ENCODE assay signal across 22 cellular contexts in the genomic region with DNA sequence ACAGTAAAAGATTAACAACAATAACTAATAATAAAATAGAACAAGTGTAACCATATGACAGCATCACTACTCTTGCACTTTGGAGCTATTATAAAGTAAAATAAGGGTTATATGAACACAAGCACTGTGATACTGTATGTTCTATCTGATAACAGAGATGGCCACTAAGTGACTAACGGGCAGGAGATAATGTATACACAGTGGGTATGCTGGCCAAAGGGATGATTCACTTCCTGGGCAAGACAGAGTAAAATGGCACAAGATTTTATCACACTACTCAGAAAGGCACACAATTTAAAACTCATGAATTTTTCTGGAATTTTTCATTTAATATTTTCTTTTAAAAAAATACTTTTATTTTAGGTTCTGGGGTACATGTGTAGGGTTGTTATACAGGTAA. TPM values are rescaled to one million over a fixed set of nuclear protein-coding genes. Genes with fewer than 3 reads are reported as not detected.
DNase-seq lines count a peak whose midpoint lies in the region; ATAC-seq and TF ChIP-seq lines count a peak whose summit lies in the region.
"Had no signal": no experiment of that assay in that cellular context is flagged by ENCODE, and none has a peak within 500 bp of the region (broad histone marks: within the 10 kb centered on the region; RNA-seq: fewer than 3 reads in every experiment).

No MANE protein-coding gene starts in this region.

- CTCF ChIA-PET in SK-N-SH (lab: Yijun Ruan, JAX) = no interaction called here
- CTCF ChIA-PET in activated CD8-positive, alpha-beta T cell treated with anti-CD3 and anti-CD28 coated beads for 36 hours (lab: Charles Lee) = no interaction called here

- TF ChIP-seq EP300 in SK-N-SH (IDR thresholded peaks at IDR 0.05; ENCODE audit: borderline replicate concordance in 1 of 2, low read depth in 1 of 2, low read length in 1 of 2) = peak in 1 of 2 experiments; percentile 75; a peak in 1 of 4 replicates

- no peaks in the 10 kb centered on the region for H4K20me1 ChIP-seq in SK-N-SH (ENCODE audit: insufficient read depth)

- no peak overlapping the region for H3K9ac ChIP-seq in SK-N-SH
- H3K9ac ChIP-seq: KMS-11 had no signal

- no peak overlapping the region for H3K4me3 ChIP-seq in SK-N-SH (ENCODE audit: low read depth in 2 of 2, low read length in 1 of 2)
- H3K4me3 ChIP-seq in epithelial cell of esophagus (ENCODE audit: low read length) = no peak overlapping the region
- H3K4me3 ChIP-seq: dorsolateral prefrontal cortex, spleen had no signal

- no peak for TF ChIP-seq RAD21 in SK-N-SH (IDR thresholded peaks at IDR 0.05; ENCODE audit: low read length)

- no peaks in the 10 kb centered on the region for H3K4me1 Mint-ChIP-seq in activated CD8-positive, alpha-beta T cell treated with anti-CD3 and anti-CD28 coated beads for 36 hours (ENCODE audit: low read depth)
- H3K4me1 Mint-ChIP-seq in type B pancreatic cell (ENCODE audit: unreplicated experiment) = no peaks in the 10 kb centered on the region
- H3K4me1 Mint-ChIP-seq: neural crest cell had no signal

- no peak for ATAC-seq in GM18873 (IDR thresholded peaks at IDR 0.05; ENCODE audit: low FRiP score, unreplicated experiment)
- no peak for ATAC-seq in activated CD8-positive, alpha-beta T cell treated with anti-CD3 and anti-CD28 coated beads for 36 hours
- ATAC-seq: activated CD4-positive, CD25-positive, alpha-beta regulatory T cell treated with anti-CD3 and anti-CD28 coated beads, Interleukin-2, amount 50 U/mL, for 24 hours; esophagus mucosa had no signal

- H3K9me3 Mint-ChIP-seq in activated CD8-positive, alpha-beta T cell treated with anti-CD3 and anti-CD28 coated beads for 36 hours = peaks cover 3% of the 10 kb centered on the region
- no peaks in the 10 kb centered on the region for H3K9me3 Mint-ChIP-seq in type B pancreatic cell
- H3K9me3 Mint-ChIP-seq: activated naive CD4-positive, alpha-beta T cell treated with anti-CD3 and anti-CD28 coated beads, Interleukin-2, amount 50 U/mL, for 72 hours; CD4-positive, CD25-positive, alpha-beta regulatory T cell; neural crest cell had no signal

- H3K79me2 ChIP-seq in SK-N-SH (ENCODE audit: insufficient read depth) = no peaks in the 10 kb centered on the region

- H3K27me3 ChIP-seq in SK-N-SH (ENCODE audit: insufficient read depth) = no peaks in the 10 kb centered on the region
- H3K27me3 ChIP-seq: brain microvascular endothelial cell, dorsolateral prefrontal cortex, spleen had no signal

- H3K9me2 ChIP-seq in SK-N-SH = no peaks in the 10 kb centered on the region

- H3K27me3 Mint-ChIP-seq in activated CD8-positive, alpha-beta T cell treated with anti-CD3 and anti-CD28 coated beads for 36 hours = no peaks in the 10 kb centered on the region
- no peaks in the 10 kb centered on the region for H3K27me3 Mint-ChIP-seq in type B pancreatic cell

- no peaks in the 10 kb centered on the region for H3K36me3 ChIP-seq in SK-N-SH (replicated peaks in 1 of 2; ENCODE audit: control insufficient read depth in 1 of 2, insufficient read depth in 2 of 2, low read length in 1 of 2)
- H3K36me3 ChIP-seq: brain microvascular endothelial cell, spleen had no signal

- H3K4me3 Mint-ChIP-seq in activated CD8-positive, alpha-beta T cell treated with anti-CD3 and anti-CD28 coated beads for 36 hours = no peak overlapping the region
- H3K4me3 Mint-ChIP-seq in type B pancreatic cell = no peak overlapping the region
- H3K4me3 Mint-ChIP-seq: CD4-positive, CD25-positive, alpha-beta regulatory T cell; neural crest cell had no signal

- peak; percentile 60 for DNase-seq in Daoy (ENCODE audit: low read depth)
- peak; percentile 38 for DNase-seq in LHCN-M2 (ENCODE audit: low read depth)
- DNase-seq in SK-N-SH = no peak
- DNase-seq in epithelial cell of esophagus (ENCODE audit: low read depth) = peak; percentile 43
- DNase-seq in activated CD8-positive, alpha-beta T cell treated with anti-CD3 and anti-CD28 coated beads for 36 hours = no peak
- DNase-seq in type B pancreatic cell (ENCODE audit: extremely low spot score, unreplicated experiment) = no peak
- no peak for DNase-seq in activated CD4-positive, alpha-beta T cell treated with anti-CD3 and anti-CD28 coated beads, Interleukin-2, amount 50 U/mL, for 4 hours
- DNase-seq: brain microvascular endothelial cell; CD4-positive, CD25-positive, alpha-beta regulatory T cell; dorsolateral prefrontal cortex; midbrain; NCI-H146; NCI-H774; OCI-M1; spleen had no signal

- TF ChIP-seq CTCF in SK-N-SH (IDR thresholded peaks at IDR 0.05) = no peak
- TF ChIP-seq CTCF in epithelial cell of esophagus (IDR thresholded peaks at IDR 0.05; ENCODE audit: insufficient read depth, low read depth, low read length, missing control alignments) = no peak
- no peak for TF ChIP-seq CTCF in activated CD8-positive, alpha-beta T cell treated with anti-CD3 and anti-CD28 coated beads for 36 hours (IDR thresholded peaks at IDR 0.05)
- no peak for TF ChIP-seq CTCF in type B pancreatic cell (conservative IDR thresholded peaks at IDR 0.05)

- H3K27ac ChIP-seq in SK-N-SH (ENCODE audit: low read depth in 2 of 2, low read length in 1 of 2) = peak overlapping the region in 1 of 2 experiments; percentile 58; a peak in 2 of 4 replicates
- H3K27ac ChIP-seq: brain microvascular endothelial cell, dorsolateral prefrontal cortex, KMS-11, spleen had no signal

- no peaks in the 10 kb centered on the region for H3K36me3 Mint-ChIP-seq in activated CD8-positive, alpha-beta T cell treated with anti-CD3 and anti-CD28 coated beads for 36 hours (ENCODE audit: low read depth)
- H3K36me3 Mint-ChIP-seq in type B pancreatic cell = no peaks in the 10 kb centered on the region
- H3K36me3 Mint-ChIP-seq: activated naive CD4-positive, alpha-beta T cell treated with anti-CD3 and anti-CD28 coated beads, Interleukin-2, amount 50 U/mL, for 72 hours; CD4-positive, CD25-positive, alpha-beta regulatory T cell had no signal

- H3K9me3 ChIP-seq in SK-N-SH = no peaks in the 10 kb centered on the region
- H3K9me3 ChIP-seq: spleen had no signal

- intact Hi-C loops in activated CD8-positive, alpha-beta T cell treated with anti-CD3 and anti-CD28 coated beads for 36 hours (cut with micrococcal nuclease) = no loop called here

- H3F3A ChIP-seq in SK-N-SH (replicated peaks; ENCODE audit: insufficient read depth) = peaks cover 14% of the 10 kb centered on the region

- 0 out of 2 replicates have a peak overlapping the region, but pooled peaks have one; percentile 35 for H2AFZ ChIP-seq in SK-N-SH (ENCODE audit: low read depth)

- no peak overlapping the region for H3K27ac Mint-ChIP-seq in activated CD8-positive, alpha-beta T cell treated with anti-CD3 and anti-CD28 coated beads for 36 hours
- H3K27ac Mint-ChIP-seq in type B pancreatic cell = no peak overlapping the region
- H3K27ac Mint-ChIP-seq: activated naive CD4-positive, alpha-beta T cell treated with anti-CD3 and anti-CD28 coated beads, Interleukin-2, amount 50 U/mL, for 72 hours had no signal

- POLR2A ChIA-PET in SK-N-SH (lab: Yijun Ruan, JAX) = no interaction called here
- POLR2A ChIA-PET in activated CD8-positive, alpha-beta T cell treated with anti-CD3 and anti-CD28 coated beads for 36 hours (lab: Charles Lee) = no interaction called here

- no peak overlapping the region for H3K4me2 ChIP-seq in SK-N-SH
- H3K4me2 ChIP-seq: KMS-11 had no signal

- no peaks in the 10 kb centered on the region for H3K4me1 ChIP-seq in SK-N-SH (ENCODE audit: control insufficient read depth in 1 of 2, insufficient read depth in 2 of 2, low read depth in 1 of 2, low read length in 1 of 2)
- H3K4me1 ChIP-seq: spleen had no signal

- WGBS in SK-N-SH (ENCODE audit: low lambda C conversion rate) = 0% methylated on average over 1 of the region's 1 CpG

TF ChIP-seq in SK-N-SH, 30 proteins besides CTCF, POLR2A, EP300 and RAD21 (continues in another document):
- TF ChIP-seq FOSL2 (IDR thresholded peaks at IDR 0.05; ENCODE audit: borderline replicate concordance, low read depth) (peak; percentile 84; the same call in 1 of the 2 replicates), SMC3 (IDR thresholded peaks at IDR 0.05; ENCODE audit: low read depth, low read length) (no peak), TCF12 (IDR thresholded peaks at IDR 0.05) (peak; percentile 73), NFIC (IDR thresholded peaks at IDR 0.05; ENCODE audit: borderline replicate concordance) (peak; percentile 89), TEAD4 (IDR thresholded peaks at IDR 0.05; ENCODE audit: borderline replicate concordance, insufficient read depth) (peak; percentile 40; the same call in 1 of the 2 replicates)
- TF ChIP-seq, protein P1, sequence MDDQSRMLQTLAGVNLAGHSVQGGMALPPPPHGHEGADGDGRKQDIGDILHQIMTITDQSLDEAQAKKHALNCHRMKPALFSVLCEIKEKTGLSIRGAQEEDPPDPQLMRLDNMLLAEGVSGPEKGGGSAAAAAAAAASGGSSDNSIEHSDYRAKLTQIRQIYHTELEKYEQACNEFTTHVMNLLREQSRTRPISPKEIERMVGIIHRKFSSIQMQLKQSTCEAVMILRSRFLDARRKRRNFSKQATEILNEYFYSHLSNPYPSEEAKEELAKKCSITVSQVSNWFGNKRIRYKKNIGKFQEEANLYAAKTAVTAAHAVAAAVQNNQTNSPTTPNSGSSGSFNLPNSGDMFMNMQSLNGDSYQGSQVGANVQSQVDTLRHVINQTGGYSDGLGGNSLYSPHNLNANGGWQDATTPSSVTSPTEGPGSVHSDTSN (IDR thresholded peaks at IDR 0.05) = peak; percentile 59
- TF ChIP-seq, protein P2, sequence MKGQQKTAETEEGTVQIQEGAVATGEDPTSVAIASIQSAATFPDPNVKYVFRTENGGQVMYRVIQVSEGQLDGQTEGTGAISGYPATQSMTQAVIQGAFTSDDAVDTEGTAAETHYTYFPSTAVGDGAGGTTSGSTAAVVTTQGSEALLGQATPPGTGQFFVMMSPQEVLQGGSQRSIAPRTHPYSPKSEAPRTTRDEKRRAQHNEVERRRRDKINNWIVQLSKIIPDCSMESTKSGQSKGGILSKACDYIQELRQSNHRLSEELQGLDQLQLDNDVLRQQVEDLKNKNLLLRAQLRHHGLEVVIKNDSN (IDR thresholded peaks at IDR 0.05; ENCODE audit: borderline replicate concordance, low read depth) = no peak

RNA-seq across cellular contexts. Expression of a gene that starts 12.3 kb away (rescaled TPM):
- not detected in 2 replicates for total RNA-seq in Daoy (2014; rRNA removed; shearing (Covaris generic))
- total RNA-seq in LHCN-M2 (2014; rRNA removed) (not detected in 2 replicates), type B pancreatic cell (ENCODE audit: low replicate concordance) (0.60 TPM in 1 of 2 replicates, not detected in the other)
- polyA plus RNA-seq in LHCN-M2 (2012) = not detected
- not detected in 2 replicates for polyA plus RNA-seq in SK-N-SH (2012; rRNA removed)
- polyA plus RNA-seq in SK-N-SH (2012; cell fraction: cytosol; rRNA removed) = not detected in 2 replicates
- polyA plus RNA-seq in SK-N-SH (2012; cell fraction: nucleus; rRNA removed) = 0.06 TPM in 1 of 2 replicates, not detected in the other
- total RNA-seq in activated CD8-positive, alpha-beta T cell treated with anti-CD3 and anti-CD28 coated beads for 36 hours = not detected
- total RNA-seq: activated naive CD4-positive, alpha-beta T cell treated with anti-CD3 and anti-CD28 coated beads, Interleukin-2, amount 50 U/mL, for 72 hours; CD4-positive, CD25-positive, alpha-beta regulatory T cell; pulmonary artery endothelial cell had no signal
- polyA plus RNA-seq: CD4-positive, CD25-positive, alpha-beta regulatory T cell had no signal

RNA-seq across cellular contexts. Expression of a gene that starts 44.6 kb away (rescaled TPM):
- total RNA-seq in Daoy (2014; rRNA removed; shearing (Covaris generic)) = not detected in 2 replicates
- total RNA-seq in LHCN-M2 (2014; rRNA removed) = not detected in 2 replicates
- polyA plus RNA-seq in LHCN-M2 (2012) = not detected
- not detected in 2 replicates for polyA plus RNA-seq in SK-N-SH (2012; rRNA removed)
- not detected in 2 replicates for polyA plus RNA-seq in SK-N-SH (2012; cell fraction: cytosol; rRNA removed)
- not detected in 2 replicates for polyA plus RNA-seq in SK-N-SH (2012; cell fraction: nucleus; rRNA removed)
- not detected for total RNA-seq in activated CD8-positive, alpha-beta T cell treated with anti-CD3 and anti-CD28 coated beads for 36 hours
- total RNA-seq in type B pancreatic cell (ENCODE audit: low replicate concordance) = not detected in 2 replicates
- total RNA-seq: activated naive CD4-positive, alpha-beta T cell treated with anti-CD3 and anti-CD28 coated beads, Interleukin-2, amount 50 U/mL, for 72 hours; CD4-positive, CD25-positive, alpha-beta regulatory T cell; dorsolateral prefrontal cortex; esophagus mucosa; neural crest cell; pulmonary artery endothelial cell; spleen had no signal
- polyA plus RNA-seq: CD4-positive, CD25-positive, alpha-beta regulatory T cell; spleen had no signal

Comparison
In these comparisons a context has a peak if more than half of its experiments do, and no peak if none do; other contexts are left out.
1. DNase-seq: peak in Daoy (single experiment), LHCN-M2 (single experiment) and epithelial cell of esophagus (single experiment); none in SK-N-SH (single experiment), activated CD8-positive, alpha-beta T cell treated with anti-CD3 and anti-CD28 coated beads for 36 hours (single experiment), type B pancreatic cell (single experiment) and activated CD4-positive, alpha-beta T cell treated with anti-CD3 and anti-CD28 coated beads, Interleukin-2, amount 50 U/mL, for 4 hours (0 of 2).